ENCODE assay signal across 12 cellular contexts in genomic region chr13:108463365-108463764, GRCh38.
DNase-seq lines count a peak whose midpoint lies in the region; ATAC-seq lines count a peak whose summit lies in the region.
"Had no signal": no experiment of that assay in that cellular context is flagged by ENCODE, and none has a peak within 500 bp of the region (broad histone marks: within the 10 kb centered on the region; RNA-seq: fewer than 3 reads in every experiment).

No MANE protein-coding gene starts in this region.

- H3K36me3 Mint-ChIP-seq in stimulated activated memory B cell treated with anti-CD40 and anti-IgM and Interleukin-4, amounts not matched to agents 10 μg/mL and 1 μg/mL and 100 μg/mL, for 72 hours = no peaks in the 10 kb centered on the region
- H3K36me3 Mint-ChIP-seq: activated naive CD8-positive, alpha-beta T cell had no signal

- H3K27ac Mint-ChIP-seq in stimulated activated memory B cell treated with anti-CD40 and anti-IgM and Interleukin-4, amounts not matched to agents 10 μg/mL and 1 μg/mL and 100 μg/mL, for 72 hours = no peak overlapping the region
- H3K27ac Mint-ChIP-seq: activated naive CD8-positive, alpha-beta T cell; CD4-positive, alpha-beta T cell; T-helper 1 cell treated with Interleukin-12 subunit alpha and Interleukin-12 subunit beta and Interleukin-4 antibody, amounts not matched to agents 30 μg/mL and 1 μg/mL, for 36 hours had no signal

- H3K27me3 Mint-ChIP-seq in stimulated activated memory B cell treated with anti-CD40 and anti-IgM and Interleukin-4, amounts not matched to agents 10 μg/mL and 1 μg/mL and 100 μg/mL, for 72 hours = no peaks in the 10 kb centered on the region

- no peaks in the 10 kb centered on the region for H3K4me1 Mint-ChIP-seq in stimulated activated memory B cell treated with anti-CD40 and anti-IgM and Interleukin-4, amounts not matched to agents 10 μg/mL and 1 μg/mL and 100 μg/mL, for 72 hours

- no peak overlapping the region for H3K4me3 Mint-ChIP-seq in stimulated activated memory B cell treated with anti-CD40 and anti-IgM and Interleukin-4, amounts not matched to agents 10 μg/mL and 1 μg/mL and 100 μg/mL, for 72 hours
- H3K4me3 Mint-ChIP-seq: activated naive CD8-positive, alpha-beta T cell; CD4-positive, alpha-beta T cell; T-helper 1 cell treated with Interleukin-12 subunit alpha and Interleukin-12 subunit beta and Interleukin-4 antibody, amounts not matched to agents 30 μg/mL and 1 μg/mL, for 36 hours had no signal

- H3K9me3 Mint-ChIP-seq in stimulated activated memory B cell treated with anti-CD40 and anti-IgM and Interleukin-4, amounts not matched to agents 10 μg/mL and 1 μg/mL and 100 μg/mL, for 72 hours = peaks cover 3% of the 10 kb centered on the region
- H3K9me3 Mint-ChIP-seq: T-helper 1 cell treated with Interleukin-12 subunit alpha and Interleukin-12 subunit beta and Interleukin-4 antibody, amounts not matched to agents 30 μg/mL and 1 μg/mL, for 36 hours had no signal

- in situ Hi-C loops in ACHN (cut with HindIII; ENCODE audit: low pct_ligation_motif_present, low pct_unique_long_range_greater_than_20kb, low sequenced_read_pairs) (no loop called here), SK-MEL-5 (cut with HindIII; ENCODE audit: low pct_unique_long_range_greater_than_20kb, low sequenced_read_pairs) (no loop called here)

- peak; percentile 70 for ATAC-seq in GM19463 (IDR thresholded peaks at IDR 0.05; ENCODE audit: unreplicated experiment)
- no peak for ATAC-seq in stimulated activated memory B cell treated with anti-CD40 and anti-IgM and Interleukin-4, amounts not matched to agents 10 μg/mL and 1 μg/mL and 100 μg/mL, for 72 hours
- ATAC-seq in GM21447 (IDR thresholded peaks at IDR 0.05; ENCODE audit: unreplicated experiment) = no peak
- ATAC-seq in GM18502 (IDR thresholded peaks at IDR 0.05; ENCODE audit: poor library complexity, unreplicated experiment) = no peak

- DNase-seq in ACHN (peak; percentile 70), SK-MEL-5 (ENCODE audit: low read depth, low spot score) (peak; percentile 23), foreskin melanocyte (peak; percentile 86), anterior cingulate cortex (lab: John Stamatoyannopoulos, UW) (no peak)
- DNase-seq: CD4-positive, alpha-beta T cell; NCI-H2107 had no signal

Comparison
In these comparisons a context has a peak if more than half of its experiments do, and no peak if none do; other contexts are left out.
1. DNase-seq: peak in ACHN (single experiment), SK-MEL-5 (single experiment) and foreskin melanocyte (single experiment); none in anterior cingulate cortex (0 of 58).